6 cellular contexts compared by ENCODE assay signal in the genomic region with DNA sequence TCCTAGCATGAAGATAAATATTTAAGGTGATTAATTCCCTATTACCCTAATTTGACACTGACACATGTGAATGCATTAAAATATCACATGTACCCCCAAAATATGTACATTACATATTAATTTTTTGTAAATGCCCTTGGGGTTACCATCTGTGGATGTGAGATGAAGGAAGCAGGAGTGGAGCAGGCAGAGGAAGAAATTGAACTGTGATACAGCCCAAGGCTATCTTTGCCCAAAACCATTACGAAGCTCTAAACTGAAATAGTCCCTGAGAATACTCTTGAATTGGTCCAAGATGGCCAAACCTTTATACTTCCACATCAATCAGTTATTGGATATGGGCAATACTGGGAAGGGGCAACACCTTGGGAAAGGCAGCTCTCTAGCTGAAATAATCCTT.
"Had no signal": no experiment of that assay in that cellular context is flagged by ENCODE, and none has a peak within 500 bp of the region (broad histone marks: within the 10 kb centered on the region; RNA-seq: fewer than 3 reads in every experiment).

No MANE protein-coding gene starts in this region.

- H3K27ac ChIP-seq: HL-60, KMS-11 had no signal

- FAIRE-seq: HepG2, HTR-8/SVneo, K562 had no signal

- DNase-seq: KG1 had no signal

- H3K4me3 ChIP-seq: K562 had no signal

- ATAC-seq: HepG2, K562 had no signal
